2 cellular contexts compared by ENCODE assay signal in genomic region chr1:210342986-210343780, GRCh38.
A peak's percentile ranks its signal among the peaks of the same experiment; 100 is the strongest.
TF ChIP-seq lines count a peak whose summit lies in the region.

No MANE protein-coding gene starts in this region.

TF ChIP-seq in SK-N-SH treated with all-trans-retinoic acid at 6 μM for 48 hours, 23 proteins besides CTCF, POLR2A, EP300 and RAD21 (continued from another document):
- TF ChIP-seq TSHZ2 (CRISPR knock-in tag; IDR thresholded peaks at IDR 0.05) (no peak), ZFP3 (CRISPR knock-in tag; IDR thresholded peaks at IDR 0.05) (no peak), GLIS3 (CRISPR knock-in tag; IDR thresholded peaks at IDR 0.05) (no peak), CSDC2 (CRISPR knock-in tag; IDR thresholded peaks at IDR 0.05) (no peak), ARNTL (CRISPR knock-in tag; IDR thresholded peaks at IDR 0.05; ENCODE audit: borderline replicate concordance, low read depth) (no peak)

TF ChIP-seq in GM12878, 131 proteins besides CTCF, POLR2A, EP300 and RAD21 (continued from another document and continues in another):
- TF ChIP-seq NR2C2 (IDR thresholded peaks at IDR 0.05; ENCODE audit: borderline replicate concordance, control insufficient read depth, insufficient read length, low read depth) (no peak), E2F8 (IDR thresholded peaks at IDR 0.05; ENCODE audit: low read depth, partially characterized antibody) (no peak), HSF1 (IDR thresholded peaks at IDR 0.05; ENCODE audit: low read depth, low read length) (no peak), TCF7 (IDR thresholded peaks at IDR 0.05; ENCODE audit: borderline replicate concordance) (no peak), NKRF (conservative IDR thresholded peaks at IDR 0.05) (no peak; the same call in 1 of the 2 replicates), CHD4 (IDR thresholded peaks at IDR 0.05) (no peak), YBX1 (IDR thresholded peaks at IDR 0.05) (peak; percentile 78), SREBF2 (IDR thresholded peaks at IDR 0.05; ENCODE audit: low read length) (no peak), JUNB (IDR thresholded peaks at IDR 0.05) (no peak), RAD51 (IDR thresholded peaks at IDR 0.05) (peak; percentile 66), RELA (IDR thresholded peaks at IDR 0.05; ENCODE audit: borderline replicate concordance, partially characterized antibody) (peak; percentile 33), BMI1 (IDR thresholded peaks at IDR 0.05; ENCODE audit: borderline replicate concordance) (peak; percentile 52; the same call in 1 of the 2 replicates), NFIC (IDR thresholded peaks at IDR 0.05; ENCODE audit: low read depth, low read length) (no peak), MAX (IDR thresholded peaks at IDR 0.05; ENCODE audit: low read depth, low read length) (no peak), HDAC2 (IDR thresholded peaks at IDR 0.05) (no peak), HCFC1 (IDR thresholded peaks at IDR 0.05; ENCODE audit: low read length) (no peak), ZNF217 (IDR thresholded peaks at IDR 0.05) (0 out of 2 replicates have a peak, but pooled peaks have one; percentile 20), SIX5 (IDR thresholded peaks at IDR 0.05; ENCODE audit: low read depth, low read length, severe bottlenecking) (no peak), SMC3 (IDR thresholded peaks at IDR 0.05; ENCODE audit: borderline replicate concordance, low read length) (no peak), ESRRA (IDR thresholded peaks at IDR 0.05; ENCODE audit: low read length) (no peak), CBX5 (IDR thresholded peaks at IDR 0.05; ENCODE audit: low read depth) (no peak), ZNF592 (IDR thresholded peaks at IDR 0.05) (no peak), ETV6 (conservative IDR thresholded peaks at IDR 0.05 in 1 of 2, IDR thresholded peaks at IDR 0.05 in 1 of 2; ENCODE audit: borderline replicate concordance in 1 of 2, low read depth in 1 of 2) (0 out of 4 replicates have a peak, but pooled peaks of 1 of the 2 experiments have one; percentile 33), EGR1 (IDR thresholded peaks at IDR 0.05; ENCODE audit: borderline replicate concordance in 1 of 2, low read depth in 2 of 2, low read length in 2 of 2) (no peak), MLLT1 (IDR thresholded peaks at IDR 0.05) (peak; percentile 93), CUX1 (IDR thresholded peaks at IDR 0.05; ENCODE audit: insufficient replicate concordance, low read depth, low read length) (peak; percentile 60), CHD2 (IDR thresholded peaks at IDR 0.05; ENCODE audit: borderline replicate concordance, low read depth, low read length) (0 out of 2 replicates have a peak, but pooled peaks have one; percentile 30), PAX5 (IDR thresholded peaks at IDR 0.05; ENCODE audit: borderline replicate concordance, low read depth, low read length) (peak; percentile 43; the same call in 1 of the 2 replicates), HDGF (IDR thresholded peaks at IDR 0.05) (peak; percentile 97), ELK1 (IDR thresholded peaks at IDR 0.05; ENCODE audit: low read depth, low read length) (no peak), TCF12 (IDR thresholded peaks at IDR 0.05; ENCODE audit: low read depth, low read length) (no peak), MXI1 (IDR thresholded peaks at IDR 0.05; ENCODE audit: low read depth, low read length) (0 out of 2 replicates have a peak, but pooled peaks have one; percentile 24)
